In genomic region chr6:134932535-134933470, GRCh38 we compare ENCODE assay signal across 17 cellular contexts. TPM values are rescaled to one million over a fixed set of nuclear protein-coding genes. Genes with fewer than 3 reads are reported as not detected.
DNase-seq lines count a peak whose midpoint lies in the region; ATAC-seq and TF ChIP-seq lines count a peak whose summit lies in the region.
"Had no signal": no experiment of that assay in that cellular context is flagged by ENCODE, and none has a peak within 500 bp of the region (broad histone marks: within the 10 kb centered on the region; RNA-seq: fewer than 3 reads in every experiment).

No MANE protein-coding gene starts in this region.

- H3K4me2 ChIP-seq in mammary epithelial cell (ENCODE audit: insufficient read depth, low read depth, low read length): no peak overlapping the region
- no peak overlapping the region for H3K4me2 ChIP-seq in mesenchymal stem cell (ENCODE audit: low read length, poor library complexity, severe bottlenecking)

- POLR2A ChIA-PET in MCF 10A (lab: Yijun Ruan, JAX): interaction anchor here (0.6 to 1.6 kb wide), 2 partner anchors 24 to 35 kb away, joined by 3 to 8 read pairs; no protein-coding TSS in a partner anchor

- dilution Hi-C loops in mammary epithelial cell (cut with HindIII; ENCODE audit: low sequenced_read_pairs): no loop called here

- ATAC-seq in HG02623 (IDR thresholded peaks at IDR 0.05; ENCODE audit: unreplicated experiment): no peak
- ATAC-seq: A549 had no signal

- H3K4me1 Mint-ChIP-seq in MCF 10A (ENCODE audit: insufficient read depth, unreplicated experiment): no peaks in the 10 kb centered on the region

- H2BK5ac ChIP-seq in mesenchymal stem cell (ENCODE audit: low read depth, low read length, poor library complexity, severe bottlenecking): no peak overlapping the region

- no peak overlapping the region for H3K9ac ChIP-seq in mammary epithelial cell (ENCODE audit: insufficient read depth, low read length)
- H3K9ac ChIP-seq in mesenchymal stem cell (ENCODE audit: low read length): no peak overlapping the region

- no peak overlapping the region for H2BK120ac ChIP-seq in mesenchymal stem cell (ENCODE audit: low read depth, low read length)

- peak overlapping the region; percentile 46 for H2AK5ac ChIP-seq in mesenchymal stem cell (ENCODE audit: low read length, severe bottlenecking)

- H3K14ac ChIP-seq in mesenchymal stem cell (ENCODE audit: low read length in 2 of 2): no peak overlapping the region

- H3K36me3 ChIP-seq in mammary epithelial cell (ENCODE audit: insufficient read depth, low read length) (no peaks in the 10 kb centered on the region), esophagus muscularis mucosa (peaks cover 0 to 18% (median 0%) of the 10 kb centered on the region in 4 donors), mesenchymal stem cell (ENCODE audit: control insufficient read depth in 1 of 2, insufficient read depth in 2 of 2, low read depth in 1 of 2, low read length in 2 of 2) (no peaks in the 10 kb centered on the region), thymus (ENCODE audit: control insufficient read depth, insufficient read depth) (no peaks in the 10 kb centered on the region)
- H3K36me3 ChIP-seq: HAP-1 had no signal

- H3K23ac ChIP-seq in mesenchymal stem cell (ENCODE audit: low read length in 2 of 2): no peak overlapping the region

- no peak overlapping the region for H3K4ac ChIP-seq in mesenchymal stem cell (ENCODE audit: low read depth in 1 of 2, low read length in 2 of 2)

- no peak for TF ChIP-seq EP300 in esophagus muscularis mucosa (IDR thresholded peaks at IDR 0.05)

- no peak overlapping the region for H4K91ac ChIP-seq in mesenchymal stem cell (ENCODE audit: low read length)

- no TSS peak for BruUV-seq in mammary epithelial cell (replicated peaks; lab: Mats Ljungman, UMichigan)
- BruUV-seq in MCF 10A (replicated peaks; lab: Mats Ljungman, UMichigan): no TSS peak

- DNase-seq in mammary epithelial cell (no peak), MCF 10A (ENCODE audit: unreplicated experiment) (no peak), esophagus muscularis mucosa (ENCODE audit: extremely low spot score) (peak; percentile 84), mesenchymal stem cell (no peak), GM19240 (ENCODE audit: insufficient read length, low spot score) (no peak)
- DNase-seq: AML-193; Caco-2; CD4-positive, alpha-beta T cell; IMR-90 had no signal

- H3K4me1 ChIP-seq in mammary epithelial cell (ENCODE audit: insufficient read depth, low read length): peaks cover 21% of the 10 kb centered on the region
- H3K4me1 ChIP-seq in esophagus muscularis mucosa: peaks cover 0 to 18% (median 12%) of the 10 kb centered on the region in 4 donors
- H3K4me1 ChIP-seq in mesenchymal stem cell (ENCODE audit: control insufficient read depth, insufficient read depth, low read depth, low read length): peaks cover 18% of the 10 kb centered on the region
- no peaks in the 10 kb centered on the region for H3K4me1 ChIP-seq in thymus (ENCODE audit: control insufficient read depth, insufficient read depth, low read length)

- no peak for TF ChIP-seq POLR2A in esophagus muscularis mucosa (IDR thresholded peaks at IDR 0.05; ENCODE audit: low read depth)

- in situ Hi-C loops in mammary epithelial cell (cut with MboI; ENCODE audit: low sequenced_read_pairs in 2 of 2): loop anchor here (10.0 to 25.0 kb wide), 3 partner anchors 96 to 768 kb away; no protein-coding TSS in a partner anchor

- no peaks in the 10 kb centered on the region for H3K79me1 ChIP-seq in mesenchymal stem cell (replicated peaks; ENCODE audit: low read length, poor library complexity, severe bottlenecking)

- CTCF ChIA-PET in mammary epithelial cell (lab: Charles Lee; ENCODE audit: low non-redundant PET) (no interaction called here), MCF 10A (lab: Yijun Ruan, JAX) (interaction anchor here (1.1 to 1.6 kb wide), 4 partner anchors 8 to 777 kb away, joined by 4 to 13 read pairs (median 6); no protein-coding TSS in a partner anchor)

- H3K79me2 ChIP-seq in mammary epithelial cell (ENCODE audit: insufficient read depth, low read length): no peaks in the 10 kb centered on the region

- no peaks in the 10 kb centered on the region for H3K9me3 ChIP-seq in mammary epithelial cell (replicated peaks; ENCODE audit: insufficient read depth, low read length)
- H3K9me3 ChIP-seq in esophagus muscularis mucosa: no peaks in the 10 kb centered on the region
- no peaks in the 10 kb centered on the region for H3K9me3 ChIP-seq in mesenchymal stem cell (ENCODE audit: control insufficient read depth, low read length)
- H3K9me3 ChIP-seq in thymus (ENCODE audit: control insufficient read depth): no peaks in the 10 kb centered on the region
- H3K9me3 ChIP-seq: A549, Caco-2, HAP-1 had no signal

- H3K27ac Mint-ChIP-seq in MCF 10A (ENCODE audit: low read depth, unreplicated experiment): no peak overlapping the region
- H3K27ac Mint-ChIP-seq: CD4-positive, alpha-beta T cell had no signal

- no peak overlapping the region for H3K4me3 ChIP-seq in mammary epithelial cell (replicated peaks in 1 of 3; ENCODE audit: insufficient read depth in 1 of 3, low read depth in 2 of 3, low read length in 3 of 3)
- no peak overlapping the region for H3K4me3 ChIP-seq in esophagus muscularis mucosa
- H3K4me3 ChIP-seq in mesenchymal stem cell (ENCODE audit: insufficient read depth in 1 of 2, low read depth in 1 of 2, low read length in 2 of 2): no peak overlapping the region
- H3K4me3 ChIP-seq in thymus (ENCODE audit: low read length): no peak overlapping the region
- H3K4me3 ChIP-seq: A549, HAP-1 had no signal

- H4K8ac ChIP-seq in mesenchymal stem cell (ENCODE audit: low read length): no peak overlapping the region

- H4K20me1 ChIP-seq in mammary epithelial cell (ENCODE audit: insufficient read depth, low read length): no peaks in the 10 kb centered on the region

- H2AFZ ChIP-seq in mammary epithelial cell (ENCODE audit: low read depth, low read length) (peak overlapping the region; percentile 66), mesenchymal stem cell (ENCODE audit: low read depth, low read length) (no peak overlapping the region)

- intact Hi-C loops in mammary epithelial cell (cut with micrococcal nuclease): no loop called here
- intact Hi-C loops in MCF 10A (cut with micrococcal nuclease): no loop called here
- intact Hi-C loops in esophagus muscularis mucosa (cut with DNase I): no loop called here

- H2BK15ac ChIP-seq in mesenchymal stem cell (ENCODE audit: low read depth, poor library complexity, severe bottlenecking): no peak overlapping the region

- H3K9me3 Mint-ChIP-seq in MCF 10A (ENCODE audit: unreplicated experiment): no peaks in the 10 kb centered on the region
- H3K9me3 Mint-ChIP-seq: CD4-positive, alpha-beta T cell had no signal

- peaks cover 7% of the 10 kb centered on the region for H3K36me3 Mint-ChIP-seq in MCF 10A (ENCODE audit: insufficient read depth, unreplicated experiment)

- H3K27me3 Mint-ChIP-seq in MCF 10A (ENCODE audit: insufficient read depth, unreplicated experiment): no peaks in the 10 kb centered on the region
- H3K27me3 Mint-ChIP-seq: CD4-positive, alpha-beta T cell had no signal

- no peak overlapping the region for H2BK12ac ChIP-seq in mesenchymal stem cell (ENCODE audit: low read length in 2 of 2)

- TF ChIP-seq CTCF in mammary epithelial cell (conservative IDR thresholded peaks at IDR 0.05 in 1 of 2, IDR thresholded peaks at IDR 0.05 in 1 of 2; ENCODE audit: extremely low read depth in 1 of 2, insufficient read depth in 1 of 2, low read depth in 1 of 2, low read length in 2 of 2) (no peak), MCF 10A (IDR thresholded peaks at IDR 0.05; ENCODE audit: unreplicated experiment) (no peak), esophagus muscularis mucosa (IDR thresholded peaks at IDR 0.05) (no peak)

- H3K27me3 ChIP-seq in mammary epithelial cell (ENCODE audit: insufficient read depth, low read length) (no peaks in the 10 kb centered on the region), esophagus muscularis mucosa (no peaks in the 10 kb centered on the region), mesenchymal stem cell (ENCODE audit: control insufficient read depth in 1 of 2, insufficient read depth in 1 of 2, low read length in 2 of 2) (no peaks in the 10 kb centered on the region), thymus (ENCODE audit: control insufficient read depth, insufficient read depth) (no peaks in the 10 kb centered on the region)

- H3K27ac ChIP-seq in mammary epithelial cell (ENCODE audit: insufficient read depth, low read depth, low read length) (no peak overlapping the region), esophagus muscularis mucosa (replicated peaks in 1 of 4) (peak overlapping the region in 1 of 4 donors; percentile 20), mesenchymal stem cell (ENCODE audit: low read length, poor library complexity, severe bottlenecking) (no peak overlapping the region), thymus (ENCODE audit: low read depth) (peak overlapping the region; percentile 6)
- H3K27ac ChIP-seq: 22Rv1, C4-2B, HL-60 had no signal

- no peak overlapping the region for H3K18ac ChIP-seq in mesenchymal stem cell (ENCODE audit: low read depth in 1 of 2, low read length in 2 of 2)

- H3K4me3 Mint-ChIP-seq in MCF 10A (ENCODE audit: unreplicated experiment): no peak overlapping the region
- H3K4me3 Mint-ChIP-seq: CD4-positive, alpha-beta T cell had no signal

- WGBS in mammary epithelial cell (ENCODE audit: low coverage, missing lambda C conversion rate): 55% methylated on average over 11 of the region's 11 CpGs
- 96% methylated on average over 11 of the region's 11 CpGs for WGBS in esophagus muscularis mucosa
- WGBS in mesenchymal stem cell: 97% methylated on average over 10 of the region's 11 CpGs
- WGBS in thymus: 96% methylated on average over 11 of the region's 11 CpGs

RNA-seq across cellular contexts. Expression of gene ALDH8A1, which starts 17.1 kb away (rescaled TPM):
- 1 to 10 TPM in 1 of 2 donors, under 1 TPM in 1; 0.28 to 2.7 TPM for total RNA-seq in mammary epithelial cell
- polyA plus RNA-seq in mammary epithelial cell: 0.39 TPM
- not detected for polyA minus RNA-seq in mammary epithelial cell
- total RNA-seq in MCF 10A (2022): 1.1 and 2.0 TPM in 2 replicates
- total RNA-seq in esophagus muscularis mucosa: 1 to 10 TPM; 1.2 to 5.0 (median 2.0) TPM
- polyA plus RNA-seq in mesenchymal stem cell (2013, experiment 1 of 2): 0.07 TPM
- 0.10 TPM for polyA plus RNA-seq in mesenchymal stem cell (2013, experiment 2 of 2)
- polyA plus RNA-seq in thymus: 9.1 TPM
- total RNA-seq: H4 had no signal
